8 cellular contexts compared by ENCODE assay signal in the genomic region with DNA sequence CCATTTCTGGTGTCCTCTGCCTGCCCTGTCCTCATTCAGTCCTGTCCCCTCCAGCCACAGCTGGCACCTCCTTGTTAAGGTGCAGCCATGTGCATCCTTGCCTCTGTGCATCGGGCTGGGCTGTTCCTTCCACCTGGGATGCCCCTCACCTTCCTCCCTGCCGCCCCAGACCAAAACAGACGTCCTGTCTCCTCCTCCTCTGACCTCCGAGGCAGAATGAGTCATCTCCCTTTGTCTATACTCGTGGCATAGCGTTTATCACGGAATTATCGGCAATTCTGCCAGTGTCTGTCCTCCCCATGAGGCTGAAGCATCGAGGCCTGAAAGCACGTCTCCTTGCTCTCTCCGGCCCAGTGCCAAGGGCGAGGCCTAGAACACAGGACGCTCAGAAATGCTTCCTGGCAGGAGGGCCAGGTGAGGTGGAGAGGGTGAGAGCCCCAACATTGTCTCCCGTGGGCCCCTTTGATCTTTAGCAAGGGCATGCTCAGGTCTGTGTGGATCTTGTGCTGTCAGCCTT. TPM values are rescaled to one million over a fixed set of nuclear protein-coding genes. Genes with fewer than 3 reads are reported as not detected.
DNase-seq lines count a peak whose midpoint lies in the region; ATAC-seq and TF ChIP-seq lines count a peak whose summit lies in the region.

No MANE protein-coding gene starts in this region.

- peak overlapping the region; percentile 79 to 99 (median 97) for H3K4me2 ChIP-seq in BLaER1 treated with 17β-estradiol and CSF1 and Interleukin-3, amounts not matched to agents 10 nM and 100 nM

- BruUV-seq in MCF 10A (replicated peaks; lab: Mats Ljungman, UMichigan), result no TSS peak

- H3K4me3 Mint-ChIP-seq in MCF 10A (ENCODE audit: unreplicated experiment) (peak overlapping the region; percentile 33), mesothelial cell of epicardium (peak overlapping the region; percentile 1)

- CTCF ChIA-PET in MCF 10A (lab: Yijun Ruan, JAX), result interaction anchor here (1.0 to 1.3 kb wide), 2 partner anchors 54 to 127 kb away, joined by 3 read pairs; no protein-coding TSS in a partner anchor

- H3K27ac Mint-ChIP-seq in MCF 10A (ENCODE audit: low read depth, unreplicated experiment) (peak overlapping the region; percentile 72), mesothelial cell of epicardium (peak overlapping the region; percentile 93)

- peak overlapping the region in 10 of 11 experiments; percentile 4 to 89 (median 64); a peak in 19 of 22 replicates for H3K27ac ChIP-seq in BLaER1 treated with 17β-estradiol and CSF1 and Interleukin-3, amounts not matched to agents 10 nM and 100 nM

- H3K4me1 Mint-ChIP-seq in MCF 10A (ENCODE audit: insufficient read depth, unreplicated experiment) (peaks cover 46% of the 10 kb centered on the region), mesothelial cell of epicardium (peaks cover 55% of the 10 kb centered on the region)

- intact Hi-C loops in MCF 10A (cut with micrococcal nuclease), result loop anchor here (10.0 kb wide), 1 partner anchor 349 kb away; a partner anchor contains a TSS

- H3K9me3 Mint-ChIP-seq in MCF 10A (ENCODE audit: unreplicated experiment) (no peaks in the 10 kb centered on the region), mesothelial cell of epicardium (no peaks in the 10 kb centered on the region)

- H4K20me1 ChIP-seq in BLaER1 treated with 17β-estradiol and CSF1 and Interleukin-3, amounts not matched to agents 10 nM and 100 nM, result peaks cover 51 to 77% (median 74%) of the 10 kb centered on the region in 11 experiments; a peak in 21 of 22 replicates

- H3K9me3 ChIP-seq in BLaER1 treated with 17β-estradiol and CSF1 and Interleukin-3, amounts not matched to agents 10 nM and 100 nM (replicated peaks in 1 of 11), result no peaks in the 10 kb centered on the region

- peaks cover 0 to 21% (median 5%) of the 10 kb centered on the region in 11 experiments; a peak in 7 of 22 replicates for H3K36me3 ChIP-seq in BLaER1 treated with 17β-estradiol and CSF1 and Interleukin-3, amounts not matched to agents 10 nM and 100 nM

- H3K36me3 Mint-ChIP-seq in MCF 10A (ENCODE audit: insufficient read depth, unreplicated experiment) (peaks cover 5% of the 10 kb centered on the region), mesothelial cell of epicardium (peaks cover 3% of the 10 kb centered on the region)

- POLR2A ChIA-PET in MCF 10A (lab: Yijun Ruan, JAX), result interaction anchor here (0.8 to 5.1 kb wide), 5 partner anchors 8 to 151 kb away, joined by 3 to 75 read pairs (median 8); a partner anchor contains a TSS

- no peak for TF ChIP-seq CTCF in MCF 10A (IDR thresholded peaks at IDR 0.05; ENCODE audit: unreplicated experiment)
- TF ChIP-seq CTCF in mesothelial cell of epicardium (IDR thresholded peaks at IDR 0.05; ENCODE audit: unreplicated experiment), result no peak

- ATAC-seq in HG03175 (IDR thresholded peaks at IDR 0.05; ENCODE audit: unreplicated experiment) (no peak), GM21381 (IDR thresholded peaks at IDR 0.05; ENCODE audit: unreplicated experiment) (no peak), GM19395 (IDR thresholded peaks at IDR 0.05; ENCODE audit: unreplicated experiment) (no peak)

- H3K27me3 Mint-ChIP-seq in MCF 10A (ENCODE audit: insufficient read depth, unreplicated experiment) (no peaks in the 10 kb centered on the region), mesothelial cell of epicardium (ENCODE audit: low read depth) (no peaks in the 10 kb centered on the region)

- H3K9ac ChIP-seq in BLaER1 treated with 17β-estradiol and CSF1 and Interleukin-3, amounts not matched to agents 10 nM and 100 nM, result peak overlapping the region in 9 of 11 experiments; percentile 26 to 73 (median 70); a peak in 15 of 22 replicates

- peaks cover 65 to 81% (median 79%) of the 10 kb centered on the region in 10 experiments for H3K4me1 ChIP-seq in BLaER1 treated with 17β-estradiol and CSF1 and Interleukin-3, amounts not matched to agents 10 nM and 100 nM

- no peaks in the 10 kb centered on the region for H3K27me3 ChIP-seq in BLaER1 treated with 17β-estradiol and CSF1 and Interleukin-3, amounts not matched to agents 10 nM and 100 nM

- H3K4me3 ChIP-seq in BLaER1 treated with 17β-estradiol and CSF1 and Interleukin-3, amounts not matched to agents 10 nM and 100 nM, result peak overlapping the region in 6 of 10 experiments; percentile 12 to 51 (median 30); a peak in 8 of 20 replicates

- peak; percentile 41 for DNase-seq in LoVo (ENCODE audit: low spot score)
- peak; percentile 94 for DNase-seq in MCF 10A (ENCODE audit: unreplicated experiment)
- no peak for DNase-seq in mesothelial cell of epicardium (ENCODE audit: low spot score in 2 of 2, unreplicated experiment in 2 of 2)
- DNase-seq in stimulated activated CD4-positive, alpha-beta T cell treated with anti-CD3 and anti-CD28 coated beads, Interleukin-2, amount 100 ng/mL, for 48 hours, result no peak

RNA-seq across cellular contexts. Expression of a gene that starts 4.6 kb away (rescaled TPM):
- 30.4 and 34.6 TPM in 2 replicates for total RNA-seq in MCF 10A (2022)
- total RNA-seq in mesothelial cell of epicardium, result 127 to 137 TPM (median 129 TPM) in 3 replicates

Comparison
In these comparisons a context has a peak if more than half of its experiments do, and no peak if none do; other contexts are left out.
1. DNase-seq: peak in LoVo (single experiment) and MCF 10A (single experiment); none in mesothelial cell of epicardium (0 of 2) and stimulated activated CD4-positive, alpha-beta T cell treated with anti-CD3 and anti-CD28 coated beads, Interleukin-2, amount 100 ng/mL, for 48 hours (0 of 2).